In genomic region chr9:117265253-117265652, GRCh38 we compare ENCODE assay signal across 26 cellular contexts.
DNase-seq lines count a peak whose midpoint lies in the region; ATAC-seq and TF ChIP-seq lines count a peak whose summit lies in the region.
"Had no signal": no experiment of that assay in that cellular context is flagged by ENCODE, and none has a peak within 500 bp of the region (broad histone marks: within the 10 kb centered on the region; RNA-seq: fewer than 3 reads in every experiment).

No MANE protein-coding gene starts in this region.

- no peak overlapping the region for H3K4me3 ChIP-seq in heart right ventricle
- H3K4me3 ChIP-seq in testis: no peak overlapping the region
- no peak overlapping the region for H3K4me3 ChIP-seq in stomach
- H3K4me3 ChIP-seq: BLaER1 treated with 17β-estradiol and CSF1 and Interleukin-3, amounts not matched to agents 10 nM and 100 nM; breast epithelium; coronary artery; lung; right lobe of liver; spleen had no signal

- H3K36me3 ChIP-seq in heart right ventricle (no peaks in the 10 kb centered on the region), testis (ENCODE audit: low read depth, missing control alignments) (no peaks in the 10 kb centered on the region), stomach (no peaks in the 10 kb centered on the region)
- H3K36me3 ChIP-seq: BLaER1 treated with 17β-estradiol and CSF1 and Interleukin-3, amounts not matched to agents 10 nM and 100 nM; breast epithelium; right lobe of liver; spleen had no signal

- no peaks in the 10 kb centered on the region for H3K27me3 ChIP-seq in heart right ventricle
- no peaks in the 10 kb centered on the region for H3K27me3 ChIP-seq in testis
- no peaks in the 10 kb centered on the region for H3K27me3 ChIP-seq in stomach
- H3K27me3 ChIP-seq: BLaER1 treated with 17β-estradiol and CSF1 and Interleukin-3, amounts not matched to agents 10 nM and 100 nM; breast epithelium; right lobe of liver; spleen had no signal

- TF ChIP-seq POLR2A in testis (IDR thresholded peaks at IDR 0.05): no peak
- TF ChIP-seq POLR2A in stomach (IDR thresholded peaks at IDR 0.05): no peak

- intact Hi-C loops in heart right ventricle (cut with DNase I) (no loop called here), testis (cut with DNase I; ENCODE audit: low total_unique reads) (no loop called here), stomach (cut with DNase I; ENCODE audit: low total_unique reads) (no loop called here)

- TF ChIP-seq CTCF in heart right ventricle (IDR thresholded peaks at IDR 0.05): no peak
- TF ChIP-seq CTCF in testis (IDR thresholded peaks at IDR 0.05): no peak
- no peak for TF ChIP-seq CTCF in stomach (IDR thresholded peaks at IDR 0.05)

- WGBS in heart right ventricle, 2 donors: 71 to 75% methylated on average over 4 of the region's 4 CpGs
- 67 to 73% methylated on average over 4 of the region's 4 CpGs for WGBS in testis, 2 donors
- WGBS in stomach, 5 donors: 78 to 86% (median 84%) methylated on average over 4 of the region's 4 CpGs

- no peak for TF ChIP-seq EP300 in stomach (IDR thresholded peaks at IDR 0.05)

- H3K9me3 ChIP-seq in heart right ventricle (no peaks in the 10 kb centered on the region), testis (no peaks in the 10 kb centered on the region), stomach (no peaks in the 10 kb centered on the region)
- H3K9me3 ChIP-seq: BLaER1 treated with 17β-estradiol and CSF1 and Interleukin-3, amounts not matched to agents 10 nM and 100 nM; breast epithelium; right lobe of liver; spleen had no signal

- DNase-seq in cerebellar cortex (ENCODE audit: low spot score) (peak; percentile 95), heart right ventricle (peak; percentile 13 to 17), middle frontal gyrus (ENCODE audit: extremely low spot score, low spot score) (peak; percentile 17), testis (peak; percentile 15), stomach (no peak)
- DNase-seq: activated CD4-positive, alpha-beta T cell treated with anti-CD3 and anti-CD28 coated beads for 48 hours; activated naive CD4-positive, alpha-beta T cell treated with anti-CD3 and anti-CD28 coated beads, Interleukin-2, amount 50 U/mL, for 16 hours; amniotic stem cell; effector memory CD8-positive, alpha-beta T cell; glutamatergic neuron; HCEC 1CT; kidney glomerular epithelial cell; NCI-H446 treated with DMSO at 0.1 percent for 48 hours; right lobe of liver; RPMI8226; spleen; stimulated activated CD8-positive, alpha-beta memory T cell treated with anti-CD3 and anti-CD28 coated beads, Interleukin-4, amount 100 ng/mL, for 48 hours; stimulated activated naive CD8-positive, alpha-beta T cell treated with anti-CD3 and anti-CD28 coated beads, Interleukin-15, amount 100 ng/mL, for 72 hours; trophoblast cell had no signal

- H3K27ac ChIP-seq in heart right ventricle (peak overlapping the region in 3 of 10 donors; percentile 39 to 61 (median 53)), testis (no peak overlapping the region), stomach (no peak overlapping the region)
- H3K27ac ChIP-seq: BLaER1 treated with 17β-estradiol and CSF1 and Interleukin-3, amounts not matched to agents 10 nM and 100 nM; breast epithelium; parathyroid adenoma; right lobe of liver; spleen had no signal

- ATAC-seq in heart right ventricle: peak in 7 of 8 donors; percentile 53 to 85 (median 63)
- no peak for ATAC-seq in HG02852 (IDR thresholded peaks at IDR 0.05; ENCODE audit: unreplicated experiment)
- ATAC-seq in HG02571 (IDR thresholded peaks at IDR 0.05; ENCODE audit: unreplicated experiment): no peak
- ATAC-seq: effector memory CD8-positive, alpha-beta T cell; right lobe of liver; stimulated activated naive CD8-positive, alpha-beta T cell treated with anti-CD3 and anti-CD28 coated beads, Interleukin-15, amount 100 ng/mL, for 72 hours had no signal

- H3K4me1 ChIP-seq in heart right ventricle: peaks cover 0 to 2% (median 0%) of the 10 kb centered on the region in 9 donors
- H3K4me1 ChIP-seq in testis: peaks cover 5% of the 10 kb centered on the region
- no peaks in the 10 kb centered on the region for H3K4me1 ChIP-seq in stomach
- H3K4me1 ChIP-seq: breast epithelium, parathyroid adenoma, right lobe of liver, spleen had no signal

Comparison
In these comparisons a context has a peak if more than half of its experiments do, and no peak if none do; other contexts are left out.
1. ATAC-seq: peak in heart right ventricle (7 of 8); none in HG02852 (single experiment) and HG02571 (single experiment).